Comparison of ENCODE assay signal across 11 cellular contexts in genomic region chr21:38798481-38798882, GRCh38. TPM values are rescaled to one million over a fixed set of nuclear protein-coding genes. Genes with fewer than 3 reads are reported as not detected.
A peak's percentile ranks its signal among the peaks of the same experiment; 100 is the strongest.
DNase-seq lines count a peak whose midpoint lies in the region; ATAC-seq, FAIRE-seq and TF ChIP-seq lines count a peak whose summit lies in the region.
"Had no signal": no experiment of that assay in that cellular context is flagged by ENCODE, and none has a peak within 500 bp of the region (broad histone marks: within the 10 kb centered on the region; RNA-seq: fewer than 3 reads in every experiment).

No MANE protein-coding gene starts in this region.

- peaks cover 19% of the 10 kb centered on the region for H3K4me1 ChIP-seq in astrocyte (ENCODE audit: insufficient read depth, low read length)

- no peaks in the 10 kb centered on the region for H3K36me3 Mint-ChIP-seq in activated CD8-positive, alpha-beta T cell treated with anti-CD3 and anti-CD28 coated beads for 36 hours (ENCODE audit: low read depth)
- H3K36me3 Mint-ChIP-seq in activated CD8-positive, alpha-beta T cell treated with anti-CD3 and anti-CD28 coated beads, Interleukin-2, amount 10 ng/mL, durations not matched to agents 7 days and 5 days (ENCODE audit: low read depth), result no peaks in the 10 kb centered on the region
- no peaks in the 10 kb centered on the region for H3K36me3 Mint-ChIP-seq in astrocyte (ENCODE audit: low read depth, unreplicated experiment)

- H3K27me3 ChIP-seq in astrocyte (ENCODE audit: insufficient read depth, low read length), result no peaks in the 10 kb centered on the region
- H3K27me3 ChIP-seq: body of pancreas had no signal

- no peaks in the 10 kb centered on the region for H3K9me3 ChIP-seq in astrocyte (ENCODE audit: insufficient read depth, low read depth, low read length)
- H3K9me3 ChIP-seq: body of pancreas had no signal

- peaks cover 4% of the 10 kb centered on the region for H3K27me3 Mint-ChIP-seq in activated CD8-positive, alpha-beta T cell treated with anti-CD3 and anti-CD28 coated beads for 36 hours
- H3K27me3 Mint-ChIP-seq in activated CD8-positive, alpha-beta T cell treated with anti-CD3 and anti-CD28 coated beads, Interleukin-2, amount 10 ng/mL, durations not matched to agents 7 days and 5 days (ENCODE audit: low read depth), result no peaks in the 10 kb centered on the region
- no peaks in the 10 kb centered on the region for H3K27me3 Mint-ChIP-seq in astrocyte (ENCODE audit: low read depth, unreplicated experiment)

- H3K4me1 Mint-ChIP-seq in activated CD8-positive, alpha-beta T cell treated with anti-CD3 and anti-CD28 coated beads for 36 hours (ENCODE audit: low read depth), result peaks cover 12% of the 10 kb centered on the region
- no peaks in the 10 kb centered on the region for H3K4me1 Mint-ChIP-seq in activated CD8-positive, alpha-beta T cell treated with anti-CD3 and anti-CD28 coated beads, Interleukin-2, amount 10 ng/mL, durations not matched to agents 7 days and 5 days (ENCODE audit: low read depth)
- H3K4me1 Mint-ChIP-seq in astrocyte (ENCODE audit: low read depth, unreplicated experiment), result peaks cover 26% of the 10 kb centered on the region

- H3K27ac ChIP-seq in astrocyte (ENCODE audit: low read depth, low read length), result no peak overlapping the region
- H3K27ac ChIP-seq: body of pancreas, C4-2B had no signal

- H3K4me2 ChIP-seq in astrocyte (ENCODE audit: low read length), result peak overlapping the region; percentile 54

- no peaks in the 10 kb centered on the region for H3K9me3 Mint-ChIP-seq in activated CD8-positive, alpha-beta T cell treated with anti-CD3 and anti-CD28 coated beads for 36 hours
- H3K9me3 Mint-ChIP-seq in activated CD8-positive, alpha-beta T cell treated with anti-CD3 and anti-CD28 coated beads, Interleukin-2, amount 10 ng/mL, durations not matched to agents 7 days and 5 days (ENCODE audit: insufficient read depth), result no peaks in the 10 kb centered on the region
- peaks cover 7% of the 10 kb centered on the region for H3K9me3 Mint-ChIP-seq in astrocyte (ENCODE audit: unreplicated experiment)

- TF ChIP-seq CTCF in activated CD8-positive, alpha-beta T cell treated with anti-CD3 and anti-CD28 coated beads for 36 hours (IDR thresholded peaks at IDR 0.05), result no peak
- no peak for TF ChIP-seq CTCF in astrocyte (IDR thresholded peaks at IDR 0.05; ENCODE audit: insufficient read depth, low read depth, low read length)
- TF ChIP-seq CTCF in retinal pigment epithelial cell (conservative IDR thresholded peaks at IDR 0.05; ENCODE audit: low read depth, low read length), result no peak

- intact Hi-C loops in activated CD8-positive, alpha-beta T cell treated with anti-CD3 and anti-CD28 coated beads for 36 hours (cut with micrococcal nuclease), result no loop called here

- no peak overlapping the region for H3K4me3 ChIP-seq in astrocyte (ENCODE audit: insufficient read depth, low read depth, low read length)
- H3K4me3 ChIP-seq in retinal pigment epithelial cell (ENCODE audit: low read length), result no peak overlapping the region
- H3K4me3 ChIP-seq: body of pancreas had no signal

- ATAC-seq in activated CD8-positive, alpha-beta T cell treated with anti-CD3 and anti-CD28 coated beads for 36 hours, result peak; percentile 83
- no peak for ATAC-seq in activated CD8-positive, alpha-beta T cell treated with anti-CD3 and anti-CD28 coated beads, Interleukin-2, amount 10 ng/mL, durations not matched to agents 7 days and 5 days
- no peak for ATAC-seq in HG03469 (IDR thresholded peaks at IDR 0.05; ENCODE audit: unreplicated experiment)
- ATAC-seq: body of pancreas had no signal

- H2AFZ ChIP-seq in astrocyte (ENCODE audit: low read depth, low read length), result no peak overlapping the region

- no peak for FAIRE-seq in astrocyte (lab: Jason Lieb, UNC)

- POLR2A ChIA-PET in activated CD8-positive, alpha-beta T cell treated with anti-CD3 and anti-CD28 coated beads for 36 hours (lab: Charles Lee), result interaction anchor here (1.1 kb wide), 1 partner anchor 11 kb away, joined by 3 read pairs; no protein-coding TSS in a partner anchor
- POLR2A ChIA-PET in activated CD8-positive, alpha-beta T cell treated with anti-CD3 and anti-CD28 coated beads, Interleukin-2, amount 10 ng/mL, durations not matched to agents 7 days and 5 days (lab: Charles Lee), result no interaction called here

- peak; percentile 64 for DNase-seq in activated CD8-positive, alpha-beta T cell treated with anti-CD3 and anti-CD28 coated beads for 36 hours
- no peak for DNase-seq in activated CD8-positive, alpha-beta T cell treated with anti-CD3 and anti-CD28 coated beads, Interleukin-2, amount 10 ng/mL, durations not matched to agents 7 days and 5 days
- peak; percentile 84 for DNase-seq in HT1080 (ENCODE audit: low read depth)
- peak; percentile 57 for DNase-seq in astrocyte (ENCODE audit: low read depth)
- DNase-seq in retinal pigment epithelial cell (ENCODE audit: low read depth), result peak; percentile 76
- DNase-seq in Kasumi-1 (lab: John Stamatoyannopoulos, UW), result no peak
- DNase-seq in activated T-cell treated with anti-CD3 and anti-CD28 coated beads, Interleukin-2, amount 50 U/mL, for 1 hour, result no peak
- DNase-seq: NCI-H1930 had no signal

- H4K20me1 ChIP-seq in astrocyte (ENCODE audit: insufficient read depth, low read length), result no peaks in the 10 kb centered on the region

- peak overlapping the region; percentile 9 for H3K9ac ChIP-seq in astrocyte (ENCODE audit: low read length)

- peak overlapping the region; percentile 46 for H3K27ac Mint-ChIP-seq in activated CD8-positive, alpha-beta T cell treated with anti-CD3 and anti-CD28 coated beads for 36 hours
- H3K27ac Mint-ChIP-seq in activated CD8-positive, alpha-beta T cell treated with anti-CD3 and anti-CD28 coated beads, Interleukin-2, amount 10 ng/mL, durations not matched to agents 7 days and 5 days, result no peak overlapping the region
- H3K27ac Mint-ChIP-seq in astrocyte (ENCODE audit: unreplicated experiment), result peak overlapping the region; percentile 70

- H3K36me3 ChIP-seq in astrocyte (ENCODE audit: insufficient read depth, low read length), result no peaks in the 10 kb centered on the region

- no peak overlapping the region for H3K4me3 Mint-ChIP-seq in activated CD8-positive, alpha-beta T cell treated with anti-CD3 and anti-CD28 coated beads for 36 hours
- no peak overlapping the region for H3K4me3 Mint-ChIP-seq in activated CD8-positive, alpha-beta T cell treated with anti-CD3 and anti-CD28 coated beads, Interleukin-2, amount 10 ng/mL, durations not matched to agents 7 days and 5 days
- H3K4me3 Mint-ChIP-seq in astrocyte (ENCODE audit: unreplicated experiment), result no peak overlapping the region

- no peaks in the 10 kb centered on the region for H3K79me2 ChIP-seq in astrocyte (ENCODE audit: insufficient read depth, low read length)

- CTCF ChIA-PET in activated CD8-positive, alpha-beta T cell treated with anti-CD3 and anti-CD28 coated beads for 36 hours (lab: Charles Lee), result interaction anchor here (0.9 kb wide), 1 partner anchor 9 kb away, joined by 3 read pairs; no protein-coding TSS in a partner anchor
- CTCF ChIA-PET in activated CD8-positive, alpha-beta T cell treated with anti-CD3 and anti-CD28 coated beads, Interleukin-2, amount 10 ng/mL, durations not matched to agents 7 days and 5 days (lab: Charles Lee), result no interaction called here

RNA-seq across cellular contexts. Expression of gene ETS2, which starts 7.2 kb away (rescaled TPM):
- 10 to 100 TPM; 28.1 to 29.7 TPM for total RNA-seq in activated CD8-positive, alpha-beta T cell treated with anti-CD3 and anti-CD28 coated beads for 36 hours
- total RNA-seq in activated CD8-positive, alpha-beta T cell treated with anti-CD3 and anti-CD28 coated beads, Interleukin-2, amount 10 ng/mL, durations not matched to agents 7 days and 5 days, result 10 to 100 TPM; 17.0 to 20.1 TPM
- 36.6 and 48.2 TPM in 2 replicates for total RNA-seq in HT1080 (2014; rRNA removed; shearing (Covaris generic))
- polyA plus RNA-seq in HT1080 (2015; cell fraction: cytosol; rRNA removed), result 36.0 and 40.9 TPM in 2 replicates
- 65.5 and 67.1 TPM in 2 replicates for polyA plus RNA-seq in HT1080 (2015; cell fraction: nucleus; rRNA removed)
- 37.0 and 40.3 TPM in 2 replicates for total RNA-seq in astrocyte

Comparison
In these comparisons a context has a peak if more than half of its experiments do, and no peak if none do; other contexts are left out.
1. DNase-seq: peak in activated CD8-positive, alpha-beta T cell treated with anti-CD3 and anti-CD28 coated beads for 36 hours (single experiment), HT1080 (single experiment), astrocyte (single experiment) and retinal pigment epithelial cell (single experiment); none in activated CD8-positive, alpha-beta T cell treated with anti-CD3 and anti-CD28 coated beads, Interleukin-2, amount 10 ng/mL, durations not matched to agents 7 days and 5 days (single experiment), Kasumi-1 (0 of 2) and activated T-cell treated with anti-CD3 and anti-CD28 coated beads, Interleukin-2, amount 50 U/mL, for 1 hour (single experiment).